In the genomic region with DNA sequence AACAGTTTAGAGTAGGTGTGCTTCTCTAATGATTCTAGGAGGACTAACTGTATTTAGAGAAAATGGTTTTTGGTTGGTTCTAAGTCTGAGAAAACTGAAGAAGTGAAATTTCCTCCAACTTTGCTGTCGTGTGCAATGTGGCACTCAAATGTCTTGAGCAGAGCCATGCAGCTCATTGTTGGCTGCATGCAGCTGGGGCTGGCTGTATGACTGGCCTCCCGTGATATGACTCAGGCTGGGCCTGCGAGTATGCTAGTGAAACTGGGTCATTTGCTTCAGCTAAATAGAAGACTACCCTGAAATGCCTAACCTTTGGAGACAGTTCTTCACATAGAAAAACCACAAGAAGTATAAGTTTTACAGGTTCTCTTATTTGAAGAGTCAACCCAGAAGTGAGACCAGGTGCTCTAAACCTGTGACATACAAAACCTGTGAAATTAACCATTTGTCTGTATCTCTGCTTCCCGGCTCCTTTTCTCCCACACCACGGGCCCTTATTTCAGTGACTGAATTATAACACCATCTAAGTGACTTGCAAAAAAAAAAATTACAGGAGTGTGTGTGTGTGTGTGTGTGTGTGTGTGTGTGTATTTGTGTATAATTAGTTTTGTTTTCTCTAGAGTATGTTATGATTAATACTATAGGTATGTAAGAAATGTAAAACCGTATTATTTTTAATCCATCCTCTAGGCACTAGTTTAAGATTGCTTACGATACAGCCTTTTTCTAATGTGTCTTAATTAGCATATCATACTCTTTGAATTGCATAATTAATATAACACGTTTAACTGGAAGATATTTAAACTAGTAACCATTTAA, we compare ENCODE assay signal across 8 cellular contexts. TPM values are rescaled to one million over a fixed set of nuclear protein-coding genes. Genes with fewer than 3 reads are reported as not detected.
DNase-seq lines count a peak whose midpoint lies in the region; FAIRE-seq and TF ChIP-seq lines count a peak whose summit lies in the region.

No MANE protein-coding gene starts in this region.

- TF ChIP-seq CTCF in HFFc6 (IDR thresholded peaks at IDR 0.05) = no peak
- TF ChIP-seq CTCF in mammary epithelial cell (conservative IDR thresholded peaks at IDR 0.05 in 1 of 2, IDR thresholded peaks at IDR 0.05 in 1 of 2; ENCODE audit: extremely low read depth in 1 of 2, insufficient read depth in 1 of 2, low read depth in 1 of 2, low read length in 2 of 2) = no peak
- no peak for TF ChIP-seq CTCF in ovary (IDR thresholded peaks at IDR 0.05)

- TF ChIP-seq POLR2A in ovary (IDR thresholded peaks at IDR 0.05) = no peak

- H3K36me3 ChIP-seq in mammary epithelial cell (ENCODE audit: insufficient read depth, low read length) = peaks cover 10% of the 10 kb centered on the region
- peaks cover 30% of the 10 kb centered on the region for H3K36me3 ChIP-seq in skeletal muscle satellite cell (ENCODE audit: insufficient read depth, low read length)
- no peaks in the 10 kb centered on the region for H3K36me3 ChIP-seq in ovary

- peaks cover 18% of the 10 kb centered on the region for H3K4me1 Mint-ChIP-seq in HFFc6 (ENCODE audit: low read depth)

- peaks cover 31% of the 10 kb centered on the region for H3K36me3 Mint-ChIP-seq in HFFc6 (ENCODE audit: low read depth)

- no peak overlapping the region for H3K4me3 ChIP-seq in mammary epithelial cell (replicated peaks in 1 of 3; ENCODE audit: insufficient read depth in 1 of 3, low read depth in 2 of 3, low read length in 3 of 3)
- H3K4me3 ChIP-seq in skeletal muscle satellite cell (ENCODE audit: low read length) = no peak overlapping the region
- H3K4me3 ChIP-seq in ovary = no peak overlapping the region

- DNase-seq in GM18507 (ENCODE audit: extremely low spot score, insufficient read length, low read depth) (peak; percentile 55), HFFc6 (peak; percentile 75), RKO (ENCODE audit: low spot score) (peak; percentile 56), mammary epithelial cell (peak; percentile 75), NCI-H446 (lab: John Stamatoyannopoulos, UW) (no peak), DMS79 treated with DMSO at 0.1 percent for 48 hours (lab: John Stamatoyannopoulos, UW) (no peak), ovary (no peak)

- no peaks in the 10 kb centered on the region for H3K9me3 Mint-ChIP-seq in HFFc6

- H3K27ac ChIP-seq in mammary epithelial cell (ENCODE audit: insufficient read depth, low read depth, low read length) (peak overlapping the region; percentile 12), ovary (no peak overlapping the region)

- no peak for TF ChIP-seq EP300 in ovary (IDR thresholded peaks at IDR 0.05)

- CTCF ChIA-PET in mammary epithelial cell (lab: Charles Lee; ENCODE audit: low non-redundant PET) = no interaction called here

- peak overlapping the region; percentile 72 for H3K4me3 Mint-ChIP-seq in HFFc6

- no peaks in the 10 kb centered on the region for H3K79me2 ChIP-seq in mammary epithelial cell (ENCODE audit: insufficient read depth, low read length)

- H3K27me3 Mint-ChIP-seq in HFFc6 (ENCODE audit: insufficient read depth) = no peaks in the 10 kb centered on the region

- H3K9me3 ChIP-seq in mammary epithelial cell (replicated peaks; ENCODE audit: insufficient read depth, low read length) (no peaks in the 10 kb centered on the region), skeletal muscle satellite cell (replicated peaks; ENCODE audit: low read length) (no peaks in the 10 kb centered on the region), ovary (no peaks in the 10 kb centered on the region)

- in situ Hi-C loops in mammary epithelial cell (cut with MboI; ENCODE audit: low sequenced_read_pairs in 2 of 2) = no loop called here

- H3K27me3 ChIP-seq in mammary epithelial cell (ENCODE audit: insufficient read depth, low read length) = no peaks in the 10 kb centered on the region
- H3K27me3 ChIP-seq in skeletal muscle satellite cell (ENCODE audit: control insufficient read depth, insufficient read depth, low read length) = no peaks in the 10 kb centered on the region
- no peaks in the 10 kb centered on the region for H3K27me3 ChIP-seq in ovary

- H3K27ac Mint-ChIP-seq in HFFc6 = peak overlapping the region; percentile 83

- H4K20me1 ChIP-seq in mammary epithelial cell (ENCODE audit: insufficient read depth, low read length) = no peaks in the 10 kb centered on the region

- dilution Hi-C loops in mammary epithelial cell (cut with HindIII; ENCODE audit: low sequenced_read_pairs) = no loop called here

- H3K9ac ChIP-seq in mammary epithelial cell (ENCODE audit: insufficient read depth, low read length) (no peak overlapping the region), skeletal muscle satellite cell (ENCODE audit: low read depth, low read length) (no peak overlapping the region)

- H3K4me1 ChIP-seq in mammary epithelial cell (ENCODE audit: insufficient read depth, low read length) (no peaks in the 10 kb centered on the region), skeletal muscle satellite cell (ENCODE audit: control insufficient read depth, insufficient read depth, low read length) (peaks cover 8% of the 10 kb centered on the region), ovary (ENCODE audit: insufficient read depth) (no peaks in the 10 kb centered on the region)

- 64% methylated on average over 8 of the region's 8 CpGs for WGBS in mammary epithelial cell (ENCODE audit: low coverage, missing lambda C conversion rate)
- 71 to 87% (median 85%) methylated on average over 8 of the region's 8 CpGs for WGBS in ovary, 3 donors

- intact Hi-C loops in mammary epithelial cell (cut with micrococcal nuclease) = no loop called here
- intact Hi-C loops in ovary (cut with DNase I) = no loop called here

- no peak overlapping the region for H2AFZ ChIP-seq in mammary epithelial cell (ENCODE audit: low read depth, low read length)

- H3K4me2 ChIP-seq in mammary epithelial cell (ENCODE audit: insufficient read depth, low read depth, low read length) (no peak overlapping the region), skeletal muscle satellite cell (ENCODE audit: low read length) (peak overlapping the region; percentile 40)

- peak; percentile 98 for FAIRE-seq in GM18507 (lab: Jason Lieb, UNC)

- BruUV-seq in mammary epithelial cell (replicated peaks; lab: Mats Ljungman, UMichigan) = no TSS peak

RNA-seq across cellular contexts. Expression of gene POLI, which starts 15.9 kb away (rescaled TPM):
- total RNA-seq in HFFc6 (2021; fragmentation: NEBNext Ultra II Directional; extraction: Animal tissue kit (Norgen Biotek cat#: 25700)) = 10 to 100 TPM; 13.3 to 17.5 (median 15.6) TPM
- total RNA-seq in mammary epithelial cell = 10 to 100 TPM; 23.3 to 27.5 TPM
- polyA plus RNA-seq in mammary epithelial cell = 4.2 TPM
- 2.3 TPM for polyA minus RNA-seq in mammary epithelial cell
- 11.4 and 13.9 TPM in 2 replicates for total RNA-seq in skeletal muscle satellite cell (2012; rRNA removed)
- total RNA-seq in ovary = 10 to 100 TPM; 22.7 to 65.5 (median 47.5) TPM
- 10 to 100 TPM; 15.4 to 19.2 TPM for polyA plus RNA-seq in ovary

Comparison
In these comparisons a context has a peak if more than half of its experiments do, and no peak if none do; other contexts are left out.
1. DNase-seq: peak in GM18507 (single experiment), HFFc6 (single experiment), RKO (single experiment) and mammary epithelial cell (single experiment); none in NCI-H446 (0 of 2), DMS79 treated with DMSO at 0.1 percent for 48 hours (single experiment) and ovary (0 of 5).